ENCODE assay signal across 8 cellular contexts in genomic region chr1:171841931-171842723, GRCh38. TPM values are rescaled to one million over a fixed set of nuclear protein-coding genes. Genes with fewer than 3 reads are reported as not detected.
DNase-seq lines count a peak whose midpoint lies in the region; ATAC-seq and TF ChIP-seq lines count a peak whose summit lies in the region.

No MANE protein-coding gene starts in this region.

- no peak for TF ChIP-seq CTCF in heart left ventricle (IDR thresholded peaks at IDR 0.05)

- H3K27me3 ChIP-seq in heart left ventricle, result peaks cover 0 to 7% (median 0%) of the 10 kb centered on the region in 9 donors

- H3K36me3 Mint-ChIP-seq in activated naive CD4-positive, alpha-beta T cell treated with anti-CD3 and anti-CD28 coated beads, Interleukin-2, amount 50 U/mL, for 24 hours, result no peaks in the 10 kb centered on the region

- H3K27ac Mint-ChIP-seq in activated naive CD4-positive, alpha-beta T cell treated with anti-CD3 and anti-CD28 coated beads, Interleukin-2, amount 50 U/mL, for 24 hours, result peak overlapping the region; percentile 88

- in situ Hi-C loops in KBM-7 (cut with MboI; ENCODE audit: low pct_unique_long_range_greater_than_20kb, low sequenced_read_pairs), result no loop called here

- H3K9me3 ChIP-seq in heart left ventricle, result peaks cover 0 to 9% (median 0%) of the 10 kb centered on the region in 12 donors

- peak in 1 of 4 donors; percentile 6 for ATAC-seq in heart left ventricle
- ATAC-seq in HG03354 (IDR thresholded peaks at IDR 0.05; ENCODE audit: poor library complexity, severe bottlenecking, unreplicated experiment), result no peak
- no peak for ATAC-seq in HG03442 (IDR thresholded peaks at IDR 0.05; ENCODE audit: unreplicated experiment)

- no peaks in the 10 kb centered on the region for H3K36me3 ChIP-seq in heart left ventricle

- peak overlapping the region; percentile 93 for H3K4me3 Mint-ChIP-seq in activated naive CD4-positive, alpha-beta T cell treated with anti-CD3 and anti-CD28 coated beads, Interleukin-2, amount 50 U/mL, for 24 hours

- peak overlapping the region; percentile 58 to 91 (median 80) for H3K4me3 ChIP-seq in heart left ventricle

- peak overlapping the region in 8 of 12 donors; percentile 52 to 79 (median 68) for H3K27ac ChIP-seq in heart left ventricle

- WGBS in heart left ventricle, 4 donors, result 1 to 3% (median 1%) methylated on average over 30 to 40 of the region's 40 CpGs

- intact Hi-C loops in heart left ventricle (cut with DNase I), result loop anchor here in 3 of 10 donors (5.0 to 10.0 kb wide), 3 partner anchors 35 to 73 kb away; no protein-coding TSS in a partner anchor

- TF ChIP-seq POLR2A in heart left ventricle (IDR thresholded peaks at IDR 0.05), result no peak

- H3K4me1 ChIP-seq in heart left ventricle, result peaks cover 0 to 24% (median 7%) of the 10 kb centered on the region in 12 donors

- H3K4me1 Mint-ChIP-seq in activated naive CD4-positive, alpha-beta T cell treated with anti-CD3 and anti-CD28 coated beads, Interleukin-2, amount 50 U/mL, for 24 hours, result peaks cover 23% of the 10 kb centered on the region

- no peaks in the 10 kb centered on the region for H3K9me3 Mint-ChIP-seq in activated naive CD4-positive, alpha-beta T cell treated with anti-CD3 and anti-CD28 coated beads, Interleukin-2, amount 50 U/mL, for 24 hours

- peaks cover 11% of the 10 kb centered on the region for H3K27me3 Mint-ChIP-seq in activated naive CD4-positive, alpha-beta T cell treated with anti-CD3 and anti-CD28 coated beads, Interleukin-2, amount 50 U/mL, for 24 hours

- DNase-seq in Daoy (ENCODE audit: low read depth) (peak; percentile 27), KBM-7 (peak; percentile 16), heart left ventricle (peak in 4 of 5 donors; percentile 17 to 30 (median 24)), pons (ENCODE audit: low spot score) (peak; percentile 81), HCEC 1CT (no peak)

RNA-seq across cellular contexts. Expression of gene DNM3, which starts 0.8 kb away (rescaled TPM):
- total RNA-seq in Daoy (2014; rRNA removed; shearing (Covaris generic)), result 4.3 and 4.5 TPM in 2 replicates
- total RNA-seq in heart left ventricle, result 1 to 10 TPM; 1.1 to 3.9 (median 2.2) TPM
- polyA plus RNA-seq in heart left ventricle, result 1 to 10 TPM in 1 of 2 donors, under 1 TPM in 1; 0.44 to 1.3 TPM
